4 cellular contexts compared by ENCODE assay signal in the genomic region with DNA sequence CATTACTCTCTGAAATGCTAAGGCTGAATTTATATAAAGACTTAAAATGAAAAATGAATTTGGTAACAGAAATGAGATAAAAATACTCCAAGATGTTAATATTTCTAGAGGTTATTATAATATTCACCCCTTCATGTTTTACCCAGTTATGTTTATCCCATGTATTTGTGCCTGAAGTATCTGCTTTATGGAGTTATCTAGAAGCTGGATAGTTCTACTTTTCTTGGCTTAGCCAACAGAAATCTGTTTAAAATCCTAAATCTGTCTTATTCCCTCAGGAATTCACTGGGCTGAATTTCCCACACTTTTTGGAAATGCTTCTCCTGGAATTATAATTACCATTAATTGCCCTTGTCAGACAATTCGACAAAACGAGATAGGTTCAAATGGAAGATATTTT.
"Had no signal": no experiment of that assay in that cellular context is flagged by ENCODE, and none has a peak within 500 bp of the region (broad histone marks: within the 10 kb centered on the region; RNA-seq: fewer than 3 reads in every experiment).

No MANE protein-coding gene starts in this region.

- DNase-seq: IMR-90 had no signal

- H3K4me3 ChIP-seq: K562 had no signal

- H3K27ac ChIP-seq: HL-60 had no signal

- ATAC-seq: HepG2, K562 had no signal
